8 cellular contexts compared by ENCODE assay signal in genomic region chr3:104460477-104461406, GRCh38.
A peak's percentile ranks its signal among the peaks of the same experiment; 100 is the strongest.
DNase-seq lines count a peak whose midpoint lies in the region.

No MANE protein-coding gene starts in this region.

- no peak overlapping the region for H3K4me3 ChIP-seq in GM23248

- no peaks in the 10 kb centered on the region for H3K27me3 ChIP-seq in GM23248 (replicated peaks; ENCODE audit: insufficient read depth)

- no peak overlapping the region for H3K27ac ChIP-seq in GM23248

- no peaks in the 10 kb centered on the region for H3K4me1 Mint-ChIP-seq in activated CD4-positive, alpha-beta T cell treated with anti-CD3 and anti-CD28 coated beads, Interleukin-2, amount 10 ng/mL, durations not matched to agents 7 days and 5 days

- H3F3A ChIP-seq in GM23248 (ENCODE audit: insufficient read depth) = no peaks in the 10 kb centered on the region

- H3K9ac ChIP-seq in GM23248 = no peak overlapping the region

- H3K27ac Mint-ChIP-seq in activated CD4-positive, alpha-beta T cell treated with anti-CD3 and anti-CD28 coated beads, Interleukin-2, amount 10 ng/mL, durations not matched to agents 7 days and 5 days = no peak overlapping the region

- H3K36me3 ChIP-seq in GM23248 (ENCODE audit: low read depth) = no peaks in the 10 kb centered on the region

- no peaks in the 10 kb centered on the region for H3K9me2 ChIP-seq in GM23248 (ENCODE audit: insufficient read depth)

- H3K36me3 Mint-ChIP-seq in activated CD4-positive, alpha-beta T cell treated with anti-CD3 and anti-CD28 coated beads, Interleukin-2, amount 10 ng/mL, durations not matched to agents 7 days and 5 days (ENCODE audit: low read depth) = no peaks in the 10 kb centered on the region

- no peaks in the 10 kb centered on the region for H3K9me3 Mint-ChIP-seq in activated CD4-positive, alpha-beta T cell treated with anti-CD3 and anti-CD28 coated beads, Interleukin-2, amount 10 ng/mL, durations not matched to agents 7 days and 5 days

- no peaks in the 10 kb centered on the region for H3K27me3 Mint-ChIP-seq in activated CD4-positive, alpha-beta T cell treated with anti-CD3 and anti-CD28 coated beads, Interleukin-2, amount 10 ng/mL, durations not matched to agents 7 days and 5 days

- DNase-seq in AG08396 (ENCODE audit: low spot score) (peak; percentile 9), GM23248 (peak; percentile 58), RKO (ENCODE audit: low spot score) (peak; percentile 46), iPS DF 4.7 (ENCODE audit: extremely low read depth, low spot score) (peak; percentile 38), NCI-H2196 (lab: John Stamatoyannopoulos, UW; ENCODE audit: unreplicated experiment) (no peak), NCI-H1092 treated with DMSO at 0.1 percent for 48 hours (lab: John Stamatoyannopoulos, UW) (no peak)
- DNase-seq in NK-92 treated with Interleukin-12 subunit alpha and Interleukin-12 subunit beta, amount 100 ng/mL, for 24 hours (lab: John Stamatoyannopoulos, UW) = no peak
- DNase-seq in activated CD4-positive, alpha-beta T cell treated with anti-CD3 and anti-CD28 coated beads, Interleukin-2, amount 10 ng/mL, durations not matched to agents 7 days and 5 days = no peak

- H2AFZ ChIP-seq in GM23248 = no peak overlapping the region

- H4K20me1 ChIP-seq in GM23248 (ENCODE audit: insufficient read depth) = no peaks in the 10 kb centered on the region

- no peaks in the 10 kb centered on the region for H3K4me1 ChIP-seq in GM23248 (ENCODE audit: insufficient read depth)

- H3K4me2 ChIP-seq in GM23248 (ENCODE audit: unreplicated experiment) = no peak overlapping the region

- in situ Hi-C loops in GM23248 (cut with MboI) = no loop called here

- H3K4me3 Mint-ChIP-seq in activated CD4-positive, alpha-beta T cell treated with anti-CD3 and anti-CD28 coated beads, Interleukin-2, amount 10 ng/mL, durations not matched to agents 7 days and 5 days = no peak overlapping the region

- POLR2A ChIA-PET in activated CD4-positive, alpha-beta T cell treated with anti-CD3 and anti-CD28 coated beads, Interleukin-2, amount 10 ng/mL, durations not matched to agents 7 days and 5 days (lab: Charles Lee) = no interaction called here

- H3K9me3 ChIP-seq in GM23248 (ENCODE audit: low read depth) = no peaks in the 10 kb centered on the region

- CTCF ChIA-PET in activated CD4-positive, alpha-beta T cell treated with anti-CD3 and anti-CD28 coated beads, Interleukin-2, amount 10 ng/mL, durations not matched to agents 7 days and 5 days (lab: Charles Lee) = interaction anchor here (0.6 kb wide), 1 partner anchor 748 kb away, joined by 3 read pairs; no protein-coding TSS in a partner anchor

- no peaks in the 10 kb centered on the region for H3K79me2 ChIP-seq in GM23248 (ENCODE audit: insufficient read depth)

- 0 to 13% methylated on average over 1 of the region's 1 CpG for WGBS in GM23248 (ENCODE audit: low coverage in 1 of 2, low lambda C conversion rate in 2 of 2, missing lambda C conversion rate in 2 of 2), 2 experiments

Comparison
In these comparisons a context has a peak if more than half of its experiments do, and no peak if none do; other contexts are left out.
1. DNase-seq: peak in AG08396 (single experiment), GM23248 (single experiment), RKO (single experiment) and iPS DF 4.7 (single experiment); none in NK-92 treated with Interleukin-12 subunit alpha and Interleukin-12 subunit beta, amount 100 ng/mL, for 24 hours (single experiment), NCI-H2196 (single experiment), activated CD4-positive, alpha-beta T cell treated with anti-CD3 and anti-CD28 coated beads, Interleukin-2, amount 10 ng/mL, durations not matched to agents 7 days and 5 days (single experiment) and NCI-H1092 treated with DMSO at 0.1 percent for 48 hours (single experiment).